ENCODE assay signal across 1 cellular context in the genomic region with DNA sequence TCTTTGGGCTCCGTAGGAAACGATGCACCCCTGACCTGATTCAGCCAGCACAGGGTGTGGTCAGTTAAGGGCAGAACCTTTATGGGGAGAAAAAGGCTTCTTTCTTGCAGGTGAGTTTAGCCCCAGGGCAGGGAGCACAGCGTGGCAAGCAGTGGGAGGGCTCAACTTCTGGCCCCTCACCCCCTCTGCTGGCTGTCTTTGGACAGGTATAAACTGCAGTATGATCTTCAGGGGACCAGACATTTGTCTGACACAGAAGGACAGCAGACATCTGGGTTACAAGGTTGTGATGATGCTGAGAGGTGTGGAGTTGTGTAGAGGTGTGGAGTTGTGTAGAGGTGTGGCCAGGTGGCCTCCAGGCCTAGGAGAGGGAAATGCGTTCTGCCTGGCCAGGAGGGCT.
TF ChIP-seq lines count a peak whose summit lies in the region.

No MANE protein-coding gene starts in this region.

TF ChIP-seq in WTC11, 78 proteins besides CTCF, POLR2A, EP300 and RAD21 (continued from another document):
- TF ChIP-seq, protein P1, sequence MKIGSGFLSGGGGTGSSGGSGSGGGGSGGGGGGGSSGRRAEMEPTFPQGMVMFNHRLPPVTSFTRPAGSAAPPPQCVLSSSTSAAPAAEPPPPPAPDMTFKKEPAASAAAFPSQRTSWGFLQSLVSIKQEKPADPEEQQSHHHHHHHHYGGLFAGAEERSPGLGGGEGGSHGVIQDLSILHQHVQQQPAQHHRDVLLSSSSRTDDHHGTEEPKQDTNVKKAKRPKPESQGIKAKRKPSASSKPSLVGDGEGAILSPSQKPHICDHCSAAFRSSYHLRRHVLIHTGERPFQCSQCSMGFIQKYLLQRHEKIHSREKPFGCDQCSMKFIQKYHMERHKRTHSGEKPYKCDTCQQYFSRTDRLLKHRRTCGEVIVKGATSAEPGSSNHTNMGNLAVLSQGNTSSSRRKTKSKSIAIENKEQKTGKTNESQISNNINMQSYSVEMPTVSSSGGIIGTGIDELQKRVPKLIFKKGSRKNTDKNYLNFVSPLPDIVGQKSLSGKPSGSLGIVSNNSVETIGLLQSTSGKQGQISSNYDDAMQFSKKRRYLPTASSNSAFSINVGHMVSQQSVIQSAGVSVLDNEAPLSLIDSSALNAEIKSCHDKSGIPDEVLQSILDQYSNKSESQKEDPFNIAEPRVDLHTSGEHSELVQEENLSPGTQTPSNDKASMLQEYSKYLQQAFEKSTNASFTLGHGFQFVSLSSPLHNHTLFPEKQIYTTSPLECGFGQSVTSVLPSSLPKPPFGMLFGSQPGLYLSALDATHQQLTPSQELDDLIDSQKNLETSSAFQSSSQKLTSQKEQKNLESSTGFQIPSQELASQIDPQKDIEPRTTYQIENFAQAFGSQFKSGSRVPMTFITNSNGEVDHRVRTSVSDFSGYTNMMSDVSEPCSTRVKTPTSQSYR (CRISPR knock-in tag; IDR thresholded peaks at IDR 0.05): no peak
- no peak for TF ChIP-seq STAT6 (CRISPR knock-in tag; conservative IDR thresholded peaks at IDR 0.05; ENCODE audit: low read depth)
- TF ChIP-seq NFE2L1 (CRISPR knock-in tag; IDR thresholded peaks at IDR 0.05): no peak
- TF ChIP-seq, protein P2, sequence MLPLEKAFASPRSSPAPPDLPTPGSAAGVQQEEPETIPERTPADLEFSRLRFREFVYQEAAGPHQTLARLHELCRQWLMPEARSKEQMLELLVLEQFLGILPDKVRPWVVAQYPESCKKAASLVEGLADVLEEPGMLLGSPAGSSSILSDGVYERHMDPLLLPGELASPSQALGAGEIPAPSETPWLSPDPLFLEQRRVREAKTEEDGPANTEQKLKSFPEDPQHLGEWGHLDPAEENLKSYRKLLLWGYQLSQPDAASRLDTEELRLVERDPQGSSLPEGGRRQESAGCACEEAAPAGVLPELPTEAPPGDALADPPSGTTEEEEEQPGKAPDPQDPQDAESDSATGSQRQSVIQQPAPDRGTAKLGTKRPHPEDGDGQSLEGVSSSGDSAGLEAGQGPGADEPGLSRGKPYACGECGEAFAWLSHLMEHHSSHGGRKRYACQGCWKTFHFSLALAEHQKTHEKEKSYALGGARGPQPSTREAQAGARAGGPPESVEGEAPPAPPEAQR (CRISPR knock-in tag; IDR thresholded peaks at IDR 0.05): no peak
- TF ChIP-seq CREM (CRISPR knock-in tag; IDR thresholded peaks at IDR 0.05): no peak
- TF ChIP-seq USF1 (CRISPR knock-in tag; IDR thresholded peaks at IDR 0.05): no peak
- no peak for TF ChIP-seq NR1H2 (CRISPR knock-in tag; IDR thresholded peaks at IDR 0.05)
- TF ChIP-seq RORB (CRISPR knock-in tag; IDR thresholded peaks at IDR 0.05): no peak
